Comparison of ENCODE assay signal across 1 cellular context in the genomic region with DNA sequence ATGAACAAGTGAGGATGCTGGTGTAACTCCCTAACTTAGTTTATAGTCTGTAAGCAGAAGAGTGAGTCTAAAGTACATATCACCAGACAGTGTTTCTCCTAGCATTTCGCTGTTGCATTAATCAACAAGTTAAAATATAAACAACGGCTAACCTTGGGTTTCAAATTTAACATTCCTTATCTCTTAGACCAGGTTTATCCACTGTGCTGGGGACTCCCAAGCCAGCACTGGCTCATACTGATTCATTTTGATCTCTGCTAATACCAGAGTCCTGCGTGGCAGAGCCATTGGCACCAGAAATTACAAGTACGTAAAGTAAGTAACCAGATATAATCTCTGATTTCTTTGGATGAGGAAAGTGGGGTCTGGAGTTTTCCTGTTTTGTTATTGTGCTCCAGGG.
TF ChIP-seq lines count a peak whose summit lies in the region.

FMO1 (plus strand) TSS at position 186 of the 400 bp plus-strand sequence. CDS start 9,594 bp downstream, outside the sequence.

TF ChIP-seq in H1, 55 proteins besides CTCF, POLR2A, EP300 and RAD21:
- TF ChIP-seq TEAD4 (IDR thresholded peaks at IDR 0.05; ENCODE audit: low read depth, low read length) (no peak), RNF2 (IDR thresholded peaks at IDR 0.05; ENCODE audit: borderline replicate concordance, low read depth, low read length, missing control alignments, poor library complexity, severe bottlenecking) (no peak), JUN (IDR thresholded peaks at IDR 0.05; ENCODE audit: low read depth, low read length) (no peak), FOSL1 (IDR thresholded peaks at IDR 0.05; ENCODE audit: insufficient read depth, low read depth, low read length) (no peak), ASH2L (IDR thresholded peaks at IDR 0.05; ENCODE audit: low read length) (no peak), CTBP2 (IDR thresholded peaks at IDR 0.05; ENCODE audit: borderline replicate concordance, insufficient read depth, insufficient read length, low read length) (no peak), NRF1 (IDR thresholded peaks at IDR 0.05; ENCODE audit: low read depth, low read length) (no peak), GABPA (IDR thresholded peaks at IDR 0.05; ENCODE audit: borderline replicate concordance, insufficient read depth, low read length) (no peak), SP2 (IDR thresholded peaks at IDR 0.05; ENCODE audit: low read length) (no peak), BCL11A (IDR thresholded peaks at IDR 0.05; ENCODE audit: low read depth in 2 of 2, low read length in 2 of 2) (no peak), RXRA (IDR thresholded peaks at IDR 0.05; ENCODE audit: insufficient read depth, low read depth, low read length) (no peak), MAX (IDR thresholded peaks at IDR 0.05) (no peak)
TF ChIP-seq in H1: peak in this region for 0.
